ENCODE assay signal across 9 cellular contexts in genomic region chr14:22555573-22556011, GRCh38. TPM values are rescaled to one million over a fixed set of nuclear protein-coding genes. Genes with fewer than 3 reads are reported as not detected.
A peak's percentile ranks its signal among the peaks of the same experiment; 100 is the strongest.
DNase-seq lines count a peak whose midpoint lies in the region; ATAC-seq and TF ChIP-seq lines count a peak whose summit lies in the region.
"Had no signal": no experiment of that assay in that cellular context is flagged by ENCODE, and none has a peak within 500 bp of the region (broad histone marks: within the 10 kb centered on the region; RNA-seq: fewer than 3 reads in every experiment).

No MANE protein-coding gene starts in this region.

- H3K36me3 ChIP-seq in KOPT-K1 (ENCODE audit: insufficient read depth, low read length) (no peaks in the 10 kb centered on the region), MG63 (no peaks in the 10 kb centered on the region)

- H3K27ac ChIP-seq in KOPT-K1 (ENCODE audit: low read depth, low read length, poor library complexity, severe bottlenecking) (peak overlapping the region; percentile 98), skin epidermis (peak overlapping the region in 19 of 21 experiments; percentile 33 to 98 (median 83))

- H3K4me3 ChIP-seq in skin epidermis, result no peak overlapping the region
- no peak overlapping the region for H3K4me3 ChIP-seq in MG63
- H3K4me3 ChIP-seq in foreskin fibroblast (ENCODE audit: low read depth in 1 of 2, low read length in 2 of 2), result no peak overlapping the region
- H3K4me3 ChIP-seq: lung had no signal

- H3K9me3 ChIP-seq in KOPT-K1 (ENCODE audit: insufficient read depth, low read length, poor library complexity, severe bottlenecking) (no peaks in the 10 kb centered on the region), MG63 (no peaks in the 10 kb centered on the region)

- DNase-seq in activated T-helper 9 cell treated with anti-CD3 and anti-CD28 coated beads, Interleukin-2, amount 50 U/mL, for 16 hours (ENCODE audit: low read depth), result peak; percentile 60
- DNase-seq in MG63 (no peak), NCI-H187 (lab: John Stamatoyannopoulos, UW) (no peak), foreskin fibroblast (no peak), left ventricle myocardium superior (no peak)

- intact Hi-C loops in left ventricle myocardium superior (cut with micrococcal nuclease), result loop anchor here (10.0 kb wide), 1 partner anchor 161 kb away; no protein-coding TSS in a partner anchor

- no peaks in the 10 kb centered on the region for H3K27me3 ChIP-seq in MG63

- ATAC-seq in GM21447 (IDR thresholded peaks at IDR 0.05; ENCODE audit: unreplicated experiment) (peak; percentile 6), left ventricle myocardium superior (no peak)

- TF ChIP-seq CTCF in foreskin fibroblast (IDR thresholded peaks at IDR 0.05; ENCODE audit: low read depth, low read length), result no peak

RNA-seq across cellular contexts. Expression of gene DAD1, which starts 33.4 kb away (rescaled TPM):
- 275 and 292 TPM in 2 replicates for total RNA-seq in MG63 (2014; rRNA removed; shearing (Covaris generic); ENCODE audit: low replicate concordance)
- 149 TPM for total RNA-seq in left ventricle myocardium superior

RNA-seq across cellular contexts. Expression of gene ABHD4, which starts 42.5 kb away (rescaled TPM):
- total RNA-seq in MG63 (2014; rRNA removed; shearing (Covaris generic); ENCODE audit: low replicate concordance), result 0.89 and 15.5 TPM in 2 replicates
- total RNA-seq in left ventricle myocardium superior, result 24.5 TPM
